ENCODE assay signal across 10 cellular contexts in the genomic region with DNA sequence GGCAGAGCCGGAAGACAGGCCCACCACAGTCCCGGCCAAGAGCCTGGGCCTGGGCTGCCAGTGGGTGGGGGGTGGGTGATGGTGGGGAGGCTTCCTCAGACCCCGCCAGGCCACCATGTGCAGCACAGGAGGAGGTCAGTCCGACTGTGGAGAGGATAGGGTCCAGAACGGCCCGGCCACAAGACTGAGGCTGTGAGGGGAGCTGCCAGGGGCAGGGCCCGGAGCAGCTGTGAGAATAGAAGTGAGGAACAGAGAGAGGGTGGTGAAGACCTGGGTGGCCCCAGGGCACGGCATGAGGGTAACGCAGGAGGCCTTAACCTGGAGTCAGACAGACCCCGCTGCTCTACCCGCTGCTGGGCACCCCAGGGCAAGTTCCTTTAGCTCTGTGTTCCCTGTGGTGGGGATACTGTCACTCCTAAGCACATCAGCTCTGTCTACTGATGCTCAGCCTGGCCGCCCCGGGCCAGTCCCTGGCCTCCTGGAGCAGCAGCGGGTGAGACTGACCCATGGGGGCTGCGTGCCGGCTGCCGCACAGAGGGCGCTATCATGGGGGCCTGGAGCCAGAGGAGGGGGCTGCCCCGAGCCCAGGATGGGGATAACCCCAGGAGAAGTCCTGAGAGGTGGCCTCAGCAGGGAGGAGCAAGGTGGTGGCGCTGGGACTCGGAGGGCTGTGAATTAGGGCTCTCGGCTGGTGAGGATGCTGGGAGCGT. TPM values are rescaled to one million over a fixed set of nuclear protein-coding genes. Genes with fewer than 3 reads are reported as not detected.
DNase-seq lines count a peak whose midpoint lies in the region; ATAC-seq and TF ChIP-seq lines count a peak whose summit lies in the region.
"Had no signal": no experiment of that assay in that cellular context is flagged by ENCODE, and none has a peak within 500 bp of the region (broad histone marks: within the 10 kb centered on the region; RNA-seq: fewer than 3 reads in every experiment).

No MANE protein-coding gene starts in this region.

- H3K27me3 Mint-ChIP-seq in activated naive CD8-positive, alpha-beta T cell treated with anti-CD3 and anti-CD28 coated beads, Interleukin-2, amount 10 ng/mL, durations not matched to agents 7 days and 5 days, result no peaks in the 10 kb centered on the region
- H3K27me3 Mint-ChIP-seq: brain had no signal

- peak overlapping the region; percentile 92 for H3K4me3 Mint-ChIP-seq in activated naive CD8-positive, alpha-beta T cell treated with anti-CD3 and anti-CD28 coated beads, Interleukin-2, amount 10 ng/mL, durations not matched to agents 7 days and 5 days
- H3K4me3 Mint-ChIP-seq: brain had no signal

- no peak for TF ChIP-seq CTCF in lung (IDR thresholded peaks at IDR 0.05; ENCODE audit: control extremely low read depth, extremely low read depth)

- peaks cover 35% of the 10 kb centered on the region for H3K36me3 Mint-ChIP-seq in activated naive CD8-positive, alpha-beta T cell treated with anti-CD3 and anti-CD28 coated beads, Interleukin-2, amount 10 ng/mL, durations not matched to agents 7 days and 5 days

- DNase-seq in activated CD8-positive, alpha-beta memory T cell treated with anti-CD3 and anti-CD28 coated beads for 24 hours, result peak; percentile 71
- DNase-seq in activated CD8-positive, alpha-beta memory T cell treated with anti-CD3 and anti-CD28 coated beads, Interleukin-2, amount 50 U/mL, for 48 hours, result no peak
- DNase-seq in activated naive CD8-positive, alpha-beta T cell treated with anti-CD3 and anti-CD28 coated beads, Interleukin-2, amount 10 ng/mL, durations not matched to agents 7 days and 5 days, result no peak
- DNase-seq in lung (ENCODE audit: low spot score) (no peak), DMS114 treated with DMSO at 0.1 percent for 48 hours (lab: John Stamatoyannopoulos, UW; ENCODE audit: unreplicated experiment) (no peak), NCI-H2029 (lab: John Stamatoyannopoulos, UW) (no peak), activated gamma-delta T cell treated with Interleukin-2 at 50 U/mL for 16 hours (no peak)
- DNase-seq: mammary epithelial cell had no signal

- POLR2A ChIA-PET in activated naive CD8-positive, alpha-beta T cell treated with anti-CD3 and anti-CD28 coated beads, Interleukin-2, amount 10 ng/mL, durations not matched to agents 7 days and 5 days (lab: Charles Lee), result interaction anchor here (1.0 to 17.3 kb wide), 12 partner anchors 17 to 1367 kb away, joined by 3 to 419 read pairs (median 18); partner anchors contain the start of genes BAD, CCDC88B, DNAJC4 and ESRRA

- H3K27ac Mint-ChIP-seq in activated naive CD8-positive, alpha-beta T cell treated with anti-CD3 and anti-CD28 coated beads, Interleukin-2, amount 10 ng/mL, durations not matched to agents 7 days and 5 days, result peak overlapping the region; percentile 94

- H3K27ac ChIP-seq in lung (ENCODE audit: low read depth in 1 of 2, low read length in 1 of 2) (peak overlapping the region; percentile 37 to 96), temporal lobe (ENCODE audit: low read depth, low read length) (peak overlapping the region; percentile 69)

- H3K36me3 ChIP-seq in lung (ENCODE audit: control insufficient read depth in 2 of 2, insufficient read depth in 2 of 2, low read length in 2 of 2), result peaks cover 6 to 35% of the 10 kb centered on the region in 2 donors

- H3K9me3 Mint-ChIP-seq in activated naive CD8-positive, alpha-beta T cell treated with anti-CD3 and anti-CD28 coated beads, Interleukin-2, amount 10 ng/mL, durations not matched to agents 7 days and 5 days, result no peaks in the 10 kb centered on the region
- H3K9me3 Mint-ChIP-seq: brain had no signal

- H3K4me3 ChIP-seq in lung, result peak overlapping the region; percentile 32

- H3K4me1 ChIP-seq in lung (ENCODE audit: control insufficient read depth in 2 of 2, insufficient read depth in 2 of 2, low read length in 2 of 2), result peaks cover 0 to 3% of the 10 kb centered on the region in 2 donors

- H3K27me3 ChIP-seq in lung (ENCODE audit: control insufficient read depth, insufficient read depth), result no peaks in the 10 kb centered on the region

- peaks cover 0 to 2% of the 10 kb centered on the region in 2 donors for H3K9me3 ChIP-seq in lung (ENCODE audit: control insufficient read depth in 2 of 2, insufficient read depth in 1 of 2, low read length in 1 of 2)

- H3K4me1 Mint-ChIP-seq in activated naive CD8-positive, alpha-beta T cell treated with anti-CD3 and anti-CD28 coated beads, Interleukin-2, amount 10 ng/mL, durations not matched to agents 7 days and 5 days, result peaks cover 32% of the 10 kb centered on the region

- ATAC-seq in activated naive CD8-positive, alpha-beta T cell treated with anti-CD3 and anti-CD28 coated beads, Interleukin-2, amount 10 ng/mL, durations not matched to agents 7 days and 5 days (ENCODE audit: low read depth), result no peak
- ATAC-seq in lung (ENCODE audit: insufficient read depth, low FRiP score), result no peak

- 62 to 73% methylated on average over 23 of the region's 23 CpGs for WGBS in lung, 2 donors

RNA-seq across cellular contexts. Expression of gene FERMT3, which starts 1.7 kb away (rescaled TPM):
- total RNA-seq in activated naive CD8-positive, alpha-beta T cell treated with anti-CD3 and anti-CD28 coated beads, Interleukin-2, amount 10 ng/mL, durations not matched to agents 7 days and 5 days, result 100 to 1,000 TPM; 219 to 231 TPM
- total RNA-seq in lung (100 to 1,000 TPM in 1 of 2 donors, 10 to 100 TPM in 1; 17.4 to 102 TPM), temporal lobe (0.98 TPM)
- 100 to 1,000 TPM in 1 of 2 donors, 10 to 100 TPM in 1; 67.3 to 182 TPM for polyA plus RNA-seq in lung

RNA-seq across cellular contexts. Expression of gene TRPT1, which starts 17.7 kb away (rescaled TPM):
- 10 to 100 TPM; 45.0 to 47.8 TPM for total RNA-seq in activated naive CD8-positive, alpha-beta T cell treated with anti-CD3 and anti-CD28 coated beads, Interleukin-2, amount 10 ng/mL, durations not matched to agents 7 days and 5 days
- total RNA-seq in lung, result 10 to 100 TPM; 18.3 to 34.0 TPM
- polyA plus RNA-seq in lung, result 10 to 100 TPM; 34.6 to 62.5 TPM
- total RNA-seq in temporal lobe, result 5.4 TPM

RNA-seq across cellular contexts. Expression of gene NUDT22, which starts 17.8 kb away (rescaled TPM):
- total RNA-seq in activated naive CD8-positive, alpha-beta T cell treated with anti-CD3 and anti-CD28 coated beads, Interleukin-2, amount 10 ng/mL, durations not matched to agents 7 days and 5 days, result 100 to 1,000 TPM; 102 to 103 TPM
- total RNA-seq in lung, result 10 to 100 TPM; 23.7 to 90.2 TPM
- 10 to 100 TPM; 62.0 to 67.8 TPM for polyA plus RNA-seq in lung
- total RNA-seq in temporal lobe, result 10.6 TPM

RNA-seq across cellular contexts. Expression of gene DNAJC4, which starts 22.1 kb away (rescaled TPM):
- total RNA-seq in activated naive CD8-positive, alpha-beta T cell treated with anti-CD3 and anti-CD28 coated beads, Interleukin-2, amount 10 ng/mL, durations not matched to agents 7 days and 5 days, result 10 to 100 TPM; 59.6 to 60.3 TPM
- 10 to 100 TPM; 22.7 to 34.1 TPM for total RNA-seq in lung
- 10 to 100 TPM; 34.6 to 58.4 TPM for polyA plus RNA-seq in lung
- 6.6 TPM for total RNA-seq in temporal lobe

RNA-seq across cellular contexts. Expression of gene STIP1, which starts 22.3 kb away (rescaled TPM):
- 100 to 1,000 TPM; 218 to 219 TPM for total RNA-seq in activated naive CD8-positive, alpha-beta T cell treated with anti-CD3 and anti-CD28 coated beads, Interleukin-2, amount 10 ng/mL, durations not matched to agents 7 days and 5 days
- total RNA-seq in lung (100 to 1,000 TPM; 107 to 122 TPM), temporal lobe (62.9 TPM)
- 10 to 100 TPM; 75.9 to 82.1 TPM for polyA plus RNA-seq in lung
